Comparison of ENCODE assay signal across 8 cellular contexts in genomic region chr17:19933633-19934032, GRCh38.
"Had no signal": no experiment of that assay in that cellular context is flagged by ENCODE, and none has a peak within 500 bp of the region (broad histone marks: within the 10 kb centered on the region; RNA-seq: fewer than 3 reads in every experiment).

No MANE protein-coding gene starts in this region.

- H3K4me3 ChIP-seq: GM23338, K562 had no signal

- FAIRE-seq: H1, H54, HTR-8/SVneo, K562 had no signal

- H2AFZ ChIP-seq: GM23338 had no signal

- DNase-seq: H9, HCEC 1CT, KG1 had no signal

- ATAC-seq: GM23338, K562 had no signal

- H3K4me2 ChIP-seq: GM23338 had no signal
